17 cellular contexts compared by ENCODE assay signal in the genomic region with DNA sequence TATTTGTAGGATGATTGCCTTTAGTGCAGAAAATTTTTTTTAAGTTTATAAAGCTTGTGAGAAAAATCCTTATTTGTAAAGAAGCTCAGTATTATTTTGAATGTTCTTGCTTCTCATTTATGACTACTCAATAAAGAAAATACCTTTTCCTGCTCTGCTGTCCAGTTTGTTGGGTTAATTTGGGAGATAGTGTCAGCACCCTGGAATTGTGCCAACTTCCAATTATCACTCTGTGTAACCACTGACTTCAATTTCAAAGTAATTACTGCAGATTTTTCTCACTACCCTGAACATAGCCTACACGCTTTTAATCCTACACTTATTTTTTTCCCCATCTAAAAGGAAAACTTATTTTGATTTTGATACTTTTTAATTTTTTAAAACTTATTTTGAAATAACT.
"Had no signal": no experiment of that assay in that cellular context is flagged by ENCODE, and none has a peak within 500 bp of the region (broad histone marks: within the 10 kb centered on the region; RNA-seq: fewer than 3 reads in every experiment).

No MANE protein-coding gene starts in this region.

- H3K4me1 ChIP-seq: ascending aorta, pancreas, testis had no signal

- H3K36me3 ChIP-seq: ascending aorta, pancreas, sigmoid colon, upper lobe of left lung had no signal

- H3K27ac ChIP-seq: ascending aorta, epithelial cell of prostate, pancreas, sigmoid colon, testis, upper lobe of left lung had no signal

- DNase-seq: activated CD4-positive, alpha-beta T cell treated with anti-CD3 and anti-CD28 coated beads, Interleukin-2, amount 50 U/mL, for 4 hours; activated CD4-positive, CD25-positive, alpha-beta regulatory T cell treated with anti-CD3 and anti-CD28 coated beads, Interleukin-2, amount 50 U/mL, for 72 hours; activated naive CD4-positive, alpha-beta T cell treated with anti-CD3 and anti-CD28 coated beads, Interleukin-2, amount 10 ng/mL, durations not matched to agents 7 days and 5 days; activated T-cell treated with anti-CD3 and anti-CD28 coated beads, Interleukin-2, amount 50 U/mL, for 24 hours; dermis blood vessel endothelial cell; foreskin melanocyte; left ventricle myocardium superior; mucosa of descending colon; naive thymus-derived CD8-positive, alpha-beta T cell; pancreas; sigmoid colon; stimulated activated CD4-positive, alpha-beta T cell treated with anti-CD3 and anti-CD28 coated beads, Interleukin-1b, Interleukin-23, amount 100 ng/mL, for 48 hours; stimulated activated naive CD8-positive, alpha-beta T cell treated with anti-CD3 and anti-CD28 coated beads, Interleukin-15, amount 100 ng/mL, for 72 hours; testis; upper lobe of left lung had no signal

- H3K4me3 ChIP-seq: ascending aorta, mucosa of descending colon, pancreas, sigmoid colon, testis, upper lobe of left lung had no signal

- ATAC-seq: left ventricle myocardium superior; mucosa of descending colon; naive thymus-derived CD8-positive, alpha-beta T cell; pancreas; stimulated activated naive CD8-positive, alpha-beta T cell treated with anti-CD3 and anti-CD28 coated beads, Interleukin-15, amount 100 ng/mL, for 72 hours had no signal

- H3K27me3 ChIP-seq: ascending aorta, pancreas, sigmoid colon, testis, upper lobe of left lung had no signal

- H3K9me3 ChIP-seq: ascending aorta, mucosa of descending colon, pancreas, sigmoid colon, testis, upper lobe of left lung had no signal
